13 cellular contexts compared by ENCODE assay signal in the genomic region with DNA sequence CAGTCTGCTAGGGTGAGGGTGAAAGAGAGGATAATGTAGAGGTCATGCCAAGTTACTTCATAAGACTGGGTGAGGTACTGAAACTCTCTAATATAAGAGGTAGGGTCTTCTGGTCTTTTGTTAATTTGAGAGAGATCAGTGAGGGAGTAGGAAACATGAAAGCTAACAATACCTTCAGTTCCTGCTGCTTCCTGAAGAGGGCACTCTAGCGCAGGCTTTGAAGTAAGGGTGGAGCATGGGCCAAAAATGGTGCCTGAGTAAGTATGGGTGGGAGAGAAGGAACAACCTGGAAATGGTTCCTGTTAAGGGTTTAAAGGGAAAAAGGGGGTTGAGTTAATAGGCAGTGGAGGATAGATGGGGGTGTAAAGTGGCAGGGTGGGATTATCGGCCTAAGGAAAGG.
A peak's percentile ranks its signal among the peaks of the same experiment; 100 is the strongest.
DNase-seq lines count a peak whose midpoint lies in the region; ATAC-seq and TF ChIP-seq lines count a peak whose summit lies in the region.
"Had no signal": no experiment of that assay in that cellular context is flagged by ENCODE, and none has a peak within 500 bp of the region (broad histone marks: within the 10 kb centered on the region; RNA-seq: fewer than 3 reads in every experiment).

No MANE protein-coding gene starts in this region.

- CTCF ChIA-PET in activated CD8-positive, alpha-beta T cell treated with anti-CD3 and anti-CD28 coated beads for 36 hours (lab: Charles Lee), result interaction anchor here (1.0 kb wide), 1 partner anchor 201 kb away, joined by 3 read pairs; no protein-coding TSS in a partner anchor
- CTCF ChIA-PET in activated CD8-positive, alpha-beta T cell treated with anti-CD3 and anti-CD28 coated beads, Interleukin-2, amount 10 ng/mL, durations not matched to agents 7 days and 5 days (lab: Charles Lee), result no interaction called here
- CTCF ChIA-PET in Panc1 (lab: Charles Lee), result interaction anchor here (0.5 to 0.6 kb wide), 2 partner anchors 10 to 199 kb away, joined by 3 to 4 read pairs; no protein-coding TSS in a partner anchor

- H3K36me3 ChIP-seq in Panc1 (ENCODE audit: control insufficient read depth, insufficient read depth, low read length) (no peaks in the 10 kb centered on the region), tibial artery (no peaks in the 10 kb centered on the region), vagina (no peaks in the 10 kb centered on the region)

- H3K4me1 Mint-ChIP-seq in activated CD8-positive, alpha-beta T cell treated with anti-CD3 and anti-CD28 coated beads for 36 hours (ENCODE audit: low read depth), result no peaks in the 10 kb centered on the region
- no peaks in the 10 kb centered on the region for H3K4me1 Mint-ChIP-seq in activated CD8-positive, alpha-beta T cell treated with anti-CD3 and anti-CD28 coated beads, Interleukin-2, amount 10 ng/mL, durations not matched to agents 7 days and 5 days (ENCODE audit: low read depth)

- H3K27ac Mint-ChIP-seq in activated CD8-positive, alpha-beta T cell treated with anti-CD3 and anti-CD28 coated beads for 36 hours, result no peak overlapping the region
- no peak overlapping the region for H3K27ac Mint-ChIP-seq in activated CD8-positive, alpha-beta T cell treated with anti-CD3 and anti-CD28 coated beads, Interleukin-2, amount 10 ng/mL, durations not matched to agents 7 days and 5 days

- in situ Hi-C loops in Panc1 (cut with HindIII; ENCODE audit: low pct_unique_long_range_greater_than_20kb, low sequenced_read_pairs), result no loop called here

- no peak for ATAC-seq in activated CD8-positive, alpha-beta T cell treated with anti-CD3 and anti-CD28 coated beads for 36 hours
- ATAC-seq in activated CD8-positive, alpha-beta T cell treated with anti-CD3 and anti-CD28 coated beads, Interleukin-2, amount 10 ng/mL, durations not matched to agents 7 days and 5 days, result no peak
- no peak for ATAC-seq in Panc1
- ATAC-seq: foreskin keratinocyte; stimulated activated naive CD8-positive, alpha-beta T cell treated with anti-CD3 and anti-CD28 coated beads, Interleukin-15, Interleukin-2, amounts not matched to agents 100 U/mL and 50 U/mL, for 24 hours had no signal

- H3K9me3 ChIP-seq in Panc1 (ENCODE audit: control insufficient read depth, insufficient read depth, low read depth, low read length) (no peaks in the 10 kb centered on the region), tibial artery (no peaks in the 10 kb centered on the region), vagina (no peaks in the 10 kb centered on the region)

- peak; percentile 21 for TF ChIP-seq CTCF in activated CD8-positive, alpha-beta T cell treated with anti-CD3 and anti-CD28 coated beads for 36 hours (IDR thresholded peaks at IDR 0.05)
- TF ChIP-seq CTCF in Panc1 (IDR thresholded peaks at IDR 0.05) (peak; percentile 49), tibial artery (IDR thresholded peaks at IDR 0.05) (no peak), vagina (IDR thresholded peaks at IDR 0.05) (no peak)

- POLR2A ChIA-PET in activated CD8-positive, alpha-beta T cell treated with anti-CD3 and anti-CD28 coated beads for 36 hours (lab: Charles Lee), result no interaction called here
- POLR2A ChIA-PET in activated CD8-positive, alpha-beta T cell treated with anti-CD3 and anti-CD28 coated beads, Interleukin-2, amount 10 ng/mL, durations not matched to agents 7 days and 5 days (lab: Charles Lee), result no interaction called here
- POLR2A ChIA-PET in Panc1 (lab: Charles Lee), result no interaction called here

- BruUV-seq in Panc1 (replicated peaks; lab: Mats Ljungman, UMichigan), result no TSS peak

- H3K4me3 Mint-ChIP-seq in activated CD8-positive, alpha-beta T cell treated with anti-CD3 and anti-CD28 coated beads for 36 hours, result no peak overlapping the region
- no peak overlapping the region for H3K4me3 Mint-ChIP-seq in activated CD8-positive, alpha-beta T cell treated with anti-CD3 and anti-CD28 coated beads, Interleukin-2, amount 10 ng/mL, durations not matched to agents 7 days and 5 days

- H3K27ac ChIP-seq in Panc1 (ENCODE audit: low read length), result no peak overlapping the region
- no peak overlapping the region for H3K27ac ChIP-seq in tibial artery
- H3K27ac ChIP-seq in vagina, result no peak overlapping the region
- H3K27ac ChIP-seq: foreskin keratinocyte had no signal

- no peak for TF ChIP-seq POLR2A in vagina (IDR thresholded peaks at IDR 0.05)

- no peaks in the 10 kb centered on the region for H3K36me3 Mint-ChIP-seq in activated CD8-positive, alpha-beta T cell treated with anti-CD3 and anti-CD28 coated beads for 36 hours (ENCODE audit: low read depth)
- H3K36me3 Mint-ChIP-seq in activated CD8-positive, alpha-beta T cell treated with anti-CD3 and anti-CD28 coated beads, Interleukin-2, amount 10 ng/mL, durations not matched to agents 7 days and 5 days (ENCODE audit: low read depth), result no peaks in the 10 kb centered on the region

- peak; percentile 4 for DNase-seq in activated CD8-positive, alpha-beta T cell treated with anti-CD3 and anti-CD28 coated beads for 36 hours
- DNase-seq in activated CD8-positive, alpha-beta T cell treated with anti-CD3 and anti-CD28 coated beads, Interleukin-2, amount 10 ng/mL, durations not matched to agents 7 days and 5 days, result no peak
- DNase-seq in Panc1 (ENCODE audit: low read depth, low spot score), result no peak
- DNase-seq in stimulated activated CD8-positive, alpha-beta memory T cell treated with anti-CD3 and anti-CD28 coated beads, Interleukin-4, amount 100 ng/mL, for 48 hours, result peak; percentile 25
- no peak for DNase-seq in tibial artery
- no peak for DNase-seq in activated CD8-positive, alpha-beta memory T cell treated with anti-CD3 and anti-CD28 coated beads, Interleukin-2, amount 50 U/mL, for 4 hours
- no peak for DNase-seq in vagina (ENCODE audit: extremely low spot score in 2 of 2)
- DNase-seq: amniotic stem cell; foreskin keratinocyte; islet precursor cell; stimulated activated CD4-positive, alpha-beta T cell treated with anti-CD3 and anti-CD28 coated beads, Interleukin-4, amount 100 ng/mL, for 24 hours; stimulated activated naive CD8-positive, alpha-beta T cell treated with anti-CD3 and anti-CD28 coated beads, Interleukin-15, Interleukin-2, amounts not matched to agents 100 U/mL and 50 U/mL, for 24 hours had no signal

- H3K27me3 ChIP-seq in Panc1 (ENCODE audit: control insufficient read depth, insufficient read depth, low read length) (no peaks in the 10 kb centered on the region), tibial artery (no peaks in the 10 kb centered on the region), vagina (no peaks in the 10 kb centered on the region)
- H3K27me3 ChIP-seq: foreskin keratinocyte had no signal

- TF ChIP-seq RAD21 in Ishikawa (IDR thresholded peaks at IDR 0.05; ENCODE audit: low read depth), result peak; percentile 54

- TF ChIP-seq EP300 in Ishikawa (IDR thresholded peaks at IDR 0.05; ENCODE audit: borderline replicate concordance), result no peak

- no peaks in the 10 kb centered on the region for H3K27me3 Mint-ChIP-seq in activated CD8-positive, alpha-beta T cell treated with anti-CD3 and anti-CD28 coated beads for 36 hours
- no peaks in the 10 kb centered on the region for H3K27me3 Mint-ChIP-seq in activated CD8-positive, alpha-beta T cell treated with anti-CD3 and anti-CD28 coated beads, Interleukin-2, amount 10 ng/mL, durations not matched to agents 7 days and 5 days (ENCODE audit: low read depth)

- H3K4me1 ChIP-seq in Panc1 (ENCODE audit: control insufficient read depth, insufficient read depth, low read length) (no peaks in the 10 kb centered on the region), tibial artery (no peaks in the 10 kb centered on the region), vagina (no peaks in the 10 kb centered on the region)
- H3K4me1 ChIP-seq: foreskin keratinocyte had no signal

- peaks cover 52% of the 10 kb centered on the region for H3K9me3 Mint-ChIP-seq in activated CD8-positive, alpha-beta T cell treated with anti-CD3 and anti-CD28 coated beads for 36 hours
- H3K9me3 Mint-ChIP-seq in activated CD8-positive, alpha-beta T cell treated with anti-CD3 and anti-CD28 coated beads, Interleukin-2, amount 10 ng/mL, durations not matched to agents 7 days and 5 days (ENCODE audit: insufficient read depth), result peaks cover 48% of the 10 kb centered on the region

- intact Hi-C loops in activated CD8-positive, alpha-beta T cell treated with anti-CD3 and anti-CD28 coated beads for 36 hours (cut with micrococcal nuclease), result loop anchor here (10.0 kb wide), 1 partner anchor 64 kb away; no protein-coding TSS in a partner anchor
- intact Hi-C loops in Panc1 (cut with micrococcal nuclease; ENCODE audit: unreplicated experiment), result loop anchor here (10.0 kb wide), 1 partner anchor 116 kb away; no protein-coding TSS in a partner anchor
- intact Hi-C loops in tibial artery (cut with DNase I; ENCODE audit: low total_unique reads), result no loop called here
- intact Hi-C loops in vagina (cut with DNase I), result no loop called here

- H3K4me3 ChIP-seq in Panc1 (ENCODE audit: low read depth in 2 of 2, low read length in 2 of 2) (no peak overlapping the region), tibial artery (no peak overlapping the region), vagina (no peak overlapping the region)

TF ChIP-seq in Ishikawa, 13 proteins besides CTCF, POLR2A, EP300 and RAD21 (continues in another document):
- TF ChIP-seq, protein P1, sequence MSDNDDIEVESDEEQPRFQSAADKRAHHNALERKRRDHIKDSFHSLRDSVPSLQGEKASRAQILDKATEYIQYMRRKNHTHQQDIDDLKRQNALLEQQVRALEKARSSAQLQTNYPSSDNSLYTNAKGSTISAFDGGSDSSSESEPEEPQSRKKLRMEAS (IDR thresholded peaks at IDR 0.05), result no peak
- no peak for TF ChIP-seq CREB1 (IDR thresholded peaks at IDR 0.05; ENCODE audit: low read depth)
- TF ChIP-seq EGR1 (IDR thresholded peaks at IDR 0.05), result no peak
- TF ChIP-seq ZBTB7A (IDR thresholded peaks at IDR 0.05; ENCODE audit: low read depth), result no peak

Comparison
In these comparisons a context has a peak if more than half of its experiments do, and no peak if none do; other contexts are left out.
1. DNase-seq: peak in activated CD8-positive, alpha-beta T cell treated with anti-CD3 and anti-CD28 coated beads for 36 hours (single experiment) and stimulated activated CD8-positive, alpha-beta memory T cell treated with anti-CD3 and anti-CD28 coated beads, Interleukin-4, amount 100 ng/mL, for 48 hours (single experiment); none in activated CD8-positive, alpha-beta T cell treated with anti-CD3 and anti-CD28 coated beads, Interleukin-2, amount 10 ng/mL, durations not matched to agents 7 days and 5 days (single experiment), Panc1 (single experiment), tibial artery (0 of 2), activated CD8-positive, alpha-beta memory T cell treated with anti-CD3 and anti-CD28 coated beads, Interleukin-2, amount 50 U/mL, for 4 hours (single experiment) and vagina (0 of 2).
2. CTCF ChIP-seq: peak in activated CD8-positive, alpha-beta T cell treated with anti-CD3 and anti-CD28 coated beads for 36 hours (single experiment) and Panc1 (single experiment); none in tibial artery (0 of 2) and vagina (0 of 3).
3. intact Hi-C loops: an anchor here in activated CD8-positive, alpha-beta T cell treated with anti-CD3 and anti-CD28 coated beads for 36 hours (10.0 kb wide) and Panc1 (10.0 kb wide); none called in tibial artery and vagina.